In the genomic region with DNA sequence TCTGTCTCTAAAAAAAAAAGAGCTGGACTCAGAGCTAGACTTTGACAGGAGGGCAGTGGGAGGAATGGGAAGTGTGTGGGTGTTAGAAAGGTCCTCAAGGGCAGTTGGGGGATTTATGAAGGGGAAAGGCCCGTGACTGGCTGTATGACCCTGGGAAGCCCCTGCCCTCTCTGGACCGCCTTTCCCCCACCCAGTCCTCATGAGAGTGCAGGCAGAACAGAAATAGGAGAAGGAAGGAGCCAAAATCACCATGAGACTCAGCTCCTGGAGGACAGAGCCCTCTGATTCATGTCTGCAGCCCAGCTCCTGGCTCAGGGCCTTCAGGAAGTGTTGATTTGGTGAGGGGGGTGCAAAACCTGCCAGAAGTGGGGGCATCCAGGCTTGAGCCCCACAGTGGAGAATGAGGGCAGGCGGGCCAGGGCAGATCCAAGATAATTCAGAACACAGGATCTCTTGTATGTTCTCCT, we compare ENCODE assay signal across 10 cellular contexts. TPM values are rescaled to one million over a fixed set of nuclear protein-coding genes. Genes with fewer than 3 reads are reported as not detected.
DNase-seq lines count a peak whose midpoint lies in the region; ATAC-seq, FAIRE-seq and TF ChIP-seq lines count a peak whose summit lies in the region.
"Had no signal": no experiment of that assay in that cellular context is flagged by ENCODE, and none has a peak within 500 bp of the region (broad histone marks: within the 10 kb centered on the region; RNA-seq: fewer than 3 reads in every experiment).

No MANE protein-coding gene starts in this region.

- H3K9me3 Mint-ChIP-seq in osteocyte (ENCODE audit: unreplicated experiment): no peaks in the 10 kb centered on the region

- WGBS in K562 (ENCODE audit: insufficient coverage, low coverage, missing lambda C conversion rate): 44% methylated on average over 3 of the region's 3 CpGs

- 0 out of 2 replicates have a peak overlapping the region, but pooled peaks have one; percentile 19 for H2AFZ ChIP-seq in K562 (ENCODE audit: low read depth, low read length)

- TF ChIP-seq CTCF in K562 (IDR thresholded peaks at IDR 0.05 in 2 of 3, conservative IDR thresholded peaks at IDR 0.05 in 1 of 3; ENCODE audit: insufficient read depth in 2 of 3, low read depth in 1 of 3, low read length in 3 of 3): no peak
- TF ChIP-seq CTCF in osteocyte (IDR thresholded peaks at IDR 0.05): no peak

- H3K9me3 ChIP-seq in K562 (replicated peaks; ENCODE audit: control insufficient read depth, insufficient read depth, low read depth, low read length): no peaks in the 10 kb centered on the region
- H3K9me3 ChIP-seq: uterus had no signal

- TF ChIP-seq EP300 in K562 (IDR thresholded peaks at IDR 0.05; ENCODE audit: low read length): no peak

- H3K27ac ChIP-seq in K562 (ENCODE audit: extremely low read depth, low read depth, low read length): peak overlapping the region; percentile 59; the same call in 2 of the 3 replicates
- H3K27ac ChIP-seq: uterus had no signal

- no peak for TF ChIP-seq POLR2A in K562 (conservative IDR thresholded peaks at IDR 0.05)

- peak overlapping the region; percentile 69 for H3K27ac Mint-ChIP-seq in osteocyte (ENCODE audit: unreplicated experiment)

- no peaks in the 10 kb centered on the region for H3K27me3 Mint-ChIP-seq in osteocyte (ENCODE audit: unreplicated experiment)

- peaks cover 28% of the 10 kb centered on the region; the same call in 2 of the 3 replicates for H3K36me3 ChIP-seq in K562 (ENCODE audit: control insufficient read depth, insufficient read depth, low read length)
- H3K36me3 ChIP-seq: uterus had no signal

- FAIRE-seq in K562 (lab: Jason Lieb, UNC): no peak
- FAIRE-seq: islet of Langerhans had no signal

- peaks cover 4% of the 10 kb centered on the region for H3K9me1 ChIP-seq in K562 (ENCODE audit: control insufficient read depth, insufficient read depth, low read length)

- no peaks in the 10 kb centered on the region for H3K27me3 ChIP-seq in K562 (ENCODE audit: control insufficient read depth in 2 of 2, insufficient read depth in 2 of 2, low read length in 2 of 2)
- H3K27me3 ChIP-seq: uterus had no signal

- H4K20me1 ChIP-seq in K562 (replicated peaks; ENCODE audit: control insufficient read depth, insufficient read depth, low read length): no peaks in the 10 kb centered on the region

- no peaks in the 10 kb centered on the region for H3K79me2 ChIP-seq in K562 (ENCODE audit: control insufficient read depth, insufficient read depth, low read length)

- no peak overlapping the region for H3K4me3 ChIP-seq in K562
- H3K4me3 ChIP-seq: uterus had no signal

- intact Hi-C loops in K562 (cut with micrococcal nuclease): no loop called here

- BruUV-seq in K562 (replicated peaks; lab: Mats Ljungman, UMichigan): no TSS peak

- peaks cover 30 to 44% of the 10 kb centered on the region in 2 experiments for H3K4me1 ChIP-seq in K562 (replicated peaks in 1 of 2; ENCODE audit: control insufficient read depth in 2 of 2, insufficient read depth in 2 of 2, low read length in 2 of 2)
- H3K4me1 ChIP-seq: uterus had no signal

- ATAC-seq in HG02798 (IDR thresholded peaks at IDR 0.05; ENCODE audit: poor library complexity, unreplicated experiment) (peak; percentile 26), K562 (no peak), GM18498 (IDR thresholded peaks at IDR 0.05; ENCODE audit: unreplicated experiment) (no peak), GM21529 (IDR thresholded peaks at IDR 0.05; ENCODE audit: unreplicated experiment) (no peak), GM21786 (IDR thresholded peaks at IDR 0.05; ENCODE audit: unreplicated experiment) (no peak)

- no peak overlapping the region for H3K4me3 Mint-ChIP-seq in osteocyte (ENCODE audit: unreplicated experiment)

- CTCF ChIA-PET in K562 (lab: Yijun Ruan, JAX; ENCODE audit: low intra/inter-chr PET ratio): no interaction called here

- POLR2A ChIA-PET in K562 (lab: Yijun Ruan, JAX): interaction anchor here (0.6 to 6.3 kb wide), 7 partner anchors 9 to 222 kb away, joined by 3 to 50 read pairs (median 3); partner anchors contain the start of gene SMG9

- peaks cover 55% of the 10 kb centered on the region for H3K4me1 Mint-ChIP-seq in osteocyte (ENCODE audit: unreplicated experiment)

- H3K36me3 Mint-ChIP-seq in osteocyte (ENCODE audit: unreplicated experiment): no peaks in the 10 kb centered on the region

- TF ChIP-seq RAD21 in K562 (CRISPR knock-in tag; conservative IDR thresholded peaks at IDR 0.05 in 1 of 2, IDR thresholded peaks at IDR 0.05 in 1 of 2): no peak

- H3K9ac ChIP-seq in K562 (ENCODE audit: insufficient read depth in 1 of 2, low read depth in 2 of 2, low read length in 2 of 2): peak overlapping the region; percentile 19 to 38; a peak in 1 of 4 replicates

- no peak overlapping the region; the same call in 1 of the 2 replicates for H3K4me2 ChIP-seq in K562 (ENCODE audit: insufficient read depth, low read length)

- in situ Hi-C loops in K562 (cut with MboI): no loop called here

- peak; percentile 54 for DNase-seq in Daoy (ENCODE audit: low read depth)
- peak in 1 of 4 experiments; percentile 38 for DNase-seq in K562 (ENCODE audit: extremely low read depth in 1 of 4, low spot score in 3 of 4)
- no peak for DNase-seq in osteocyte (ENCODE audit: extremely low spot score, unreplicated experiment)
- DNase-seq in central memory CD4-positive, alpha-beta T cell: no peak
- DNase-seq: uterus had no signal

RNA-seq across cellular contexts. Expression of gene SMG9, which starts 8.7 kb away (rescaled TPM):
- 14.1 and 20.3 TPM in 2 replicates for total RNA-seq in Daoy (2014; rRNA removed; shearing (Covaris generic))
- total RNA-seq in K562 (2011; cell fraction: chromatin; rRNA removed; ENCODE audit: low replicate concordance): 85.7 and 122 TPM in 2 replicates
- 58.7 and 72.8 TPM in 2 replicates for total RNA-seq in K562 (2011; cell fraction: nucleolus; rRNA removed)
- total RNA-seq in K562 (2011; cell fraction: nucleoplasm; rRNA removed): 73.1 and 75.7 TPM in 2 replicates
- total RNA-seq in K562 (2014; rRNA removed) (38.6 and 40.2 TPM in 2 replicates), K562 (2014; rRNA removed; fragmentation: Illumina TruSeq; extraction: Trizol) (17.2 and 21.8 TPM in 2 replicates), K562 (2015; rRNA removed; fragmentation: Illumina TruSeq; extraction: Trizol) (39.6 and 40.4 TPM in 2 replicates), K562 (2021) (79.7 and 86.1 TPM in 2 replicates), osteocyte (64.9 and 71.0 TPM in 2 replicates)
- polyA plus RNA-seq in K562 (2011; rRNA removed) (17.7 and 53.5 TPM in 2 replicates), K562 (2014; fragmentation: Illumina TruSeq; extraction: Trizol) (53.6 and 61.0 TPM in 2 replicates), K562 (2014; fragmentation: Nextera tagmentation; extraction: Ambion mirVana) (1 to 10 TPM; 1.7 to 3.9 TPM), K562 (2014; rRNA removed) (46.1 and 49.1 TPM in 2 replicates)
- 27.4 and 31.8 TPM in 2 replicates for polyA plus RNA-seq in K562 (2011; cell fraction: cytosol; rRNA removed)
- 122 and 124 TPM in 2 replicates for polyA plus RNA-seq in K562 (2011; cell fraction: nucleus; rRNA removed)
- 34.7 and 52.6 TPM in 2 replicates for polyA plus RNA-seq in K562 (2012)
- 14.1 and 14.6 TPM in 2 replicates for polyA minus RNA-seq in K562 (2011; rRNA and poly(A)+ RNA removed)
- 23.5 and 24.0 TPM in 2 replicates for polyA minus RNA-seq in K562 (2011; cell fraction: cytosol; rRNA and poly(A)+ RNA removed)
- 18.7 and 33.0 TPM in 2 replicates for polyA minus RNA-seq in K562 (2011; cell fraction: nucleus; rRNA and poly(A)+ RNA removed)

RNA-seq across cellular contexts. Expression of gene KCNN4, which starts 17.3 kb away (rescaled TPM):
- 6.0 and 9.8 TPM in 2 replicates for total RNA-seq in Daoy (2014; rRNA removed; shearing (Covaris generic))
- total RNA-seq in K562 (2011; cell fraction: chromatin; rRNA removed; ENCODE audit: low replicate concordance): 29.9 and 77.4 TPM in 2 replicates
- total RNA-seq in K562 (2011; cell fraction: nucleolus; rRNA removed): 79.4 and 80.4 TPM in 2 replicates
- 61.0 and 61.7 TPM in 2 replicates for total RNA-seq in K562 (2011; cell fraction: nucleoplasm; rRNA removed)
- total RNA-seq in K562 (2014; rRNA removed): 31.8 and 32.1 TPM in 2 replicates
- 9.2 and 10.7 TPM in 2 replicates for total RNA-seq in K562 (2014; rRNA removed; fragmentation: Illumina TruSeq; extraction: Trizol)
- 18.6 and 19.5 TPM in 2 replicates for total RNA-seq in K562 (2015; rRNA removed; fragmentation: Illumina TruSeq; extraction: Trizol)
- 26.6 and 28.6 TPM in 2 replicates for total RNA-seq in K562 (2021)
- 29.4 and 33.9 TPM in 2 replicates for polyA plus RNA-seq in K562 (2011; rRNA removed)
- polyA plus RNA-seq in K562 (2011; cell fraction: cytosol; rRNA removed): 40.2 and 61.3 TPM in 2 replicates
- polyA plus RNA-seq in K562 (2011; cell fraction: nucleus; rRNA removed): 111 and 177 TPM in 2 replicates
- 16.4 and 18.7 TPM in 2 replicates for polyA plus RNA-seq in K562 (2012)
- polyA plus RNA-seq in K562 (2014; fragmentation: Illumina TruSeq; extraction: Trizol): 22.6 and 25.9 TPM in 2 replicates
- 1 to 10 TPM in 1 of 2 experiments, under 1 TPM in 1; 0.53 to 2.0 TPM for polyA plus RNA-seq in K562 (2014; fragmentation: Nextera tagmentation; extraction: Ambion mirVana)
- 37.6 and 37.7 TPM in 2 replicates for polyA plus RNA-seq in K562 (2014; rRNA removed)
- 18.4 and 22.7 TPM in 2 replicates for polyA minus RNA-seq in K562 (2011; rRNA and poly(A)+ RNA removed)
- polyA minus RNA-seq in K562 (2011; cell fraction: cytosol; rRNA and poly(A)+ RNA removed): 16.1 and 22.7 TPM in 2 replicates
- polyA minus RNA-seq in K562 (2011; cell fraction: nucleus; rRNA and poly(A)+ RNA removed): 26.3 and 27.8 TPM in 2 replicates
- 0.64 and 1.5 TPM in 2 replicates for total RNA-seq in osteocyte

RNA-seq across cellular contexts. Expression of gene LYPD5, which starts 38.7 kb away (rescaled TPM):
- total RNA-seq in Daoy (2014; rRNA removed; shearing (Covaris generic)): 0.89 and 2.9 TPM in 2 replicates
- total RNA-seq in K562 (2011; cell fraction: chromatin; rRNA removed; ENCODE audit: low replicate concordance): 0.42 and 1.1 TPM in 2 replicates
- 0.26 and 0.50 TPM in 2 replicates for total RNA-seq in K562 (2011; cell fraction: nucleolus; rRNA removed)
- 0.15 TPM in 1 of 2 replicates, not detected in the other for total RNA-seq in K562 (2011; cell fraction: nucleoplasm; rRNA removed)
- total RNA-seq in K562 (2014; rRNA removed): 0.20 TPM in 1 of 2 replicates, not detected in the other
- 0.13 TPM in 1 of 2 replicates, not detected in the other for total RNA-seq in K562 (2014; rRNA removed; fragmentation: Illumina TruSeq; extraction: Trizol)
- 0.19 and 0.22 TPM in 2 replicates for total RNA-seq in K562 (2015; rRNA removed; fragmentation: Illumina TruSeq; extraction: Trizol)
- 0.09 and 0.25 TPM in 2 replicates for total RNA-seq in K562 (2021)
- polyA plus RNA-seq in K562 (2011; rRNA removed): 0.21 and 0.26 TPM in 2 replicates
- 0.16 and 0.39 TPM in 2 replicates for polyA plus RNA-seq in K562 (2011; cell fraction: cytosol; rRNA removed)
- 0.14 and 0.47 TPM in 2 replicates for polyA plus RNA-seq in K562 (2011; cell fraction: nucleus; rRNA removed)
- 0.09 and 0.25 TPM in 2 replicates for polyA plus RNA-seq in K562 (2012)
- 0.06 and 0.24 TPM in 2 replicates for polyA plus RNA-seq in K562 (2014; fragmentation: Illumina TruSeq; extraction: Trizol)
- polyA plus RNA-seq in K562 (2014; fragmentation: Nextera tagmentation; extraction: Ambion mirVana): under 1 TPM in 1 of 2 experiments, not detected in 1; 0.03 TPM
- 0.11 TPM in 1 of 2 replicates, not detected in the other for polyA plus RNA-seq in K562 (2014; rRNA removed)
- polyA minus RNA-seq in K562 (2011; rRNA and poly(A)+ RNA removed): 0.21 TPM in 2 replicates
- polyA minus RNA-seq in K562 (2011; cell fraction: cytosol; rRNA and poly(A)+ RNA removed): not detected in 2 replicates
- polyA minus RNA-seq in K562 (2011; cell fraction: nucleus; rRNA and poly(A)+ RNA removed): 0.22 and 0.54 TPM in 2 replicates
- total RNA-seq in osteocyte: not detected in 2 replicates

RNA-seq across cellular contexts. Expression of gene IRGC, which starts 47.6 kb away (rescaled TPM):
- total RNA-seq in Daoy (2014; rRNA removed; shearing (Covaris generic)): not detected in 2 replicates
- not detected in 2 replicates for total RNA-seq in K562 (2011; cell fraction: chromatin; rRNA removed; ENCODE audit: low replicate concordance)
- not detected in 2 replicates for total RNA-seq in K562 (2011; cell fraction: nucleolus; rRNA removed)
- not detected in 2 replicates for total RNA-seq in K562 (2011; cell fraction: nucleoplasm; rRNA removed)
- total RNA-seq in K562 (2014; rRNA removed) (not detected in 2 replicates), K562 (2014; rRNA removed; fragmentation: Illumina TruSeq; extraction: Trizol) (not detected in 2 replicates), K562 (2015; rRNA removed; fragmentation: Illumina TruSeq; extraction: Trizol) (not detected in 2 replicates), K562 (2021) (not detected in 2 replicates), osteocyte (not detected in 2 replicates)
- polyA plus RNA-seq in K562 (2011; rRNA removed) (not detected in 2 replicates), K562 (2014; fragmentation: Illumina TruSeq; extraction: Trizol) (not detected in 2 replicates), K562 (2014; fragmentation: Nextera tagmentation; extraction: Ambion mirVana) (not detected), K562 (2014; rRNA removed) (not detected in 2 replicates)
- not detected in 2 replicates for polyA plus RNA-seq in K562 (2011; cell fraction: cytosol; rRNA removed)
- not detected in 2 replicates for polyA plus RNA-seq in K562 (2011; cell fraction: nucleus; rRNA removed)
- polyA plus RNA-seq in K562 (2012): not detected in 2 replicates
- polyA minus RNA-seq in K562 (2011; rRNA and poly(A)+ RNA removed): not detected in 2 replicates
- not detected in 2 replicates for polyA minus RNA-seq in K562 (2011; cell fraction: cytosol; rRNA and poly(A)+ RNA removed)
- polyA minus RNA-seq in K562 (2011; cell fraction: nucleus; rRNA and poly(A)+ RNA removed): not detected in 2 replicates
- total RNA-seq: uterus had no signal
